ENCODE assay signal across 9 cellular contexts in the genomic region with DNA sequence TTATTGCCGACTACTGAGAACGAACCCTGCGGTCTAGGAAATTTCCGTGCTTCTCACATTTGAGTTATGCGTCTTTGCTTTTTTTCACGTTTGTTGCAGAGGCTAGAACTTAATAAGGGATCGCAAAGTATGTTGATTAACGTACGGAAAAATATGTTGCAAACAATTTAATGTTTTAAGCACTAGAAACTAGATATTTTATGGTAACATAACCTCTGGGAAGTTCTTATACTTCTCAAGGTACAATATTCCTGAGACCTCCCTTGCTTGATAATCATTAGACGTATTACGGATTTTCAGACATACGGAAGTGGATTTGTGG. TPM values are rescaled to one million over a fixed set of nuclear protein-coding genes. Genes with fewer than 3 reads are reported as not detected.
A peak's percentile ranks its signal among the peaks of the same experiment; 100 is the strongest.
DNase-seq lines count a peak whose midpoint lies in the region; FAIRE-seq and TF ChIP-seq lines count a peak whose summit lies in the region.
"Had no signal": no experiment of that assay in that cellular context is flagged by ENCODE, and none has a peak within 500 bp of the region (broad histone marks: within the 10 kb centered on the region; RNA-seq: fewer than 3 reads in every experiment).

No MANE protein-coding gene starts in this region.

- peak overlapping the region; percentile 84 for H3K4me2 ChIP-seq in skeletal muscle satellite cell (ENCODE audit: low read length)

- H3K4me3 ChIP-seq in HL-60 (replicated peaks; ENCODE audit: insufficient read depth, low read length) = peak overlapping the region; percentile 68
- peak overlapping the region; percentile 81 for H3K4me3 ChIP-seq in iPS-15b (ENCODE audit: low read depth, low read length)
- H3K4me3 ChIP-seq in skeletal muscle satellite cell (ENCODE audit: low read length) = peak overlapping the region; percentile 95

- H3K4me3 Mint-ChIP-seq in activated naive CD8-positive, alpha-beta T cell treated with anti-CD3 and anti-CD28 coated beads for 36 hours = peak overlapping the region; percentile 77

- H3K9ac ChIP-seq in iPS-15b (ENCODE audit: low read depth, low read length) (peak overlapping the region; percentile 40), skeletal muscle satellite cell (ENCODE audit: low read depth, low read length) (peak overlapping the region; percentile 87)

- H3K4me1 Mint-ChIP-seq in activated naive CD8-positive, alpha-beta T cell treated with anti-CD3 and anti-CD28 coated beads for 36 hours = peaks cover 40% of the 10 kb centered on the region

- H3K9me3 ChIP-seq in iPS-15b (ENCODE audit: control insufficient read depth, insufficient read depth, low read length) = no peaks in the 10 kb centered on the region
- no peaks in the 10 kb centered on the region for H3K9me3 ChIP-seq in skeletal muscle satellite cell (replicated peaks; ENCODE audit: low read length)

- DNase-seq in HL-60 (ENCODE audit: low read depth in 1 of 2, low spot score in 1 of 2) (no peak), NOMO-1 treated with dmso at 0.1 percent for 144 hours (lab: John Stamatoyannopoulos, UW; ENCODE audit: unreplicated experiment) (no peak), NCI-H446 (lab: John Stamatoyannopoulos, UW) (no peak), NCI-H1105 treated with DMSO at 0.1 percent for 48 hours (lab: John Stamatoyannopoulos, UW) (no peak), RCC 7860 (ENCODE audit: low spot score) (no peak)
- DNase-seq in activated naive CD8-positive, alpha-beta T cell treated with anti-CD3 and anti-CD28 coated beads for 36 hours = no peak

- H3K27me3 Mint-ChIP-seq in activated naive CD8-positive, alpha-beta T cell treated with anti-CD3 and anti-CD28 coated beads for 36 hours = peaks cover 14% of the 10 kb centered on the region

- no peak for TF ChIP-seq CTCF in HL-60 (IDR thresholded peaks at IDR 0.05; ENCODE audit: insufficient read depth, low read length)

- no peaks in the 10 kb centered on the region for H3K36me3 Mint-ChIP-seq in activated naive CD8-positive, alpha-beta T cell treated with anti-CD3 and anti-CD28 coated beads for 36 hours

- H3K27ac Mint-ChIP-seq in activated naive CD8-positive, alpha-beta T cell treated with anti-CD3 and anti-CD28 coated beads for 36 hours = peak overlapping the region; percentile 83

- no peaks in the 10 kb centered on the region for H3K9me3 Mint-ChIP-seq in activated naive CD8-positive, alpha-beta T cell treated with anti-CD3 and anti-CD28 coated beads for 36 hours

- no peak for FAIRE-seq in RCC 7860 (lab: Jason Lieb, UNC)

- H3K27ac ChIP-seq in HL-60 (replicated peaks) = 0 out of 2 replicates have a peak overlapping the region, but pooled peaks have one; percentile 1
- H3K27ac ChIP-seq: VCaP had no signal

- no peaks in the 10 kb centered on the region for H3K27me3 ChIP-seq in HL-60 (ENCODE audit: insufficient read depth, poor library complexity, severe bottlenecking)
- H3K27me3 ChIP-seq in iPS-15b (ENCODE audit: control insufficient read depth, insufficient read depth, low read length) = no peaks in the 10 kb centered on the region
- H3K27me3 ChIP-seq in skeletal muscle satellite cell (ENCODE audit: control insufficient read depth, insufficient read depth, low read length) = no peaks in the 10 kb centered on the region

- H3K4me1 ChIP-seq in iPS-15b (ENCODE audit: control insufficient read depth, insufficient read depth, low read length) = peaks cover 12% of the 10 kb centered on the region
- H3K4me1 ChIP-seq in skeletal muscle satellite cell (ENCODE audit: control insufficient read depth, insufficient read depth, low read length) = peaks cover 12% of the 10 kb centered on the region

- H3K36me3 ChIP-seq in iPS-15b (ENCODE audit: control insufficient read depth, insufficient read depth, low read length) (no peaks in the 10 kb centered on the region), skeletal muscle satellite cell (ENCODE audit: insufficient read depth, low read length) (no peaks in the 10 kb centered on the region)

RNA-seq across cellular contexts. Expression of a gene that starts 0.6 kb away (rescaled TPM):
- 1 to 10 TPM; 1.3 to 1.4 TPM for total RNA-seq in activated naive CD8-positive, alpha-beta T cell treated with anti-CD3 and anti-CD28 coated beads for 36 hours
- 10.7 and 13.2 TPM in 2 replicates for total RNA-seq in skeletal muscle satellite cell (2012; rRNA removed)
